24 cellular contexts compared by ENCODE assay signal in genomic region chr11:689630-690029, GRCh38. TPM values are rescaled to one million over a fixed set of nuclear protein-coding genes. Genes with fewer than 3 reads are reported as not detected.
A peak's percentile ranks its signal among the peaks of the same experiment; 100 is the strongest.
DNase-seq lines count a peak whose midpoint lies in the region; ATAC-seq, FAIRE-seq and TF ChIP-seq lines count a peak whose summit lies in the region.
"Had no signal": no experiment of that assay in that cellular context is flagged by ENCODE, and none has a peak within 500 bp of the region (broad histone marks: within the 10 kb centered on the region; RNA-seq: fewer than 3 reads in every experiment).

No MANE protein-coding gene starts in this region.

- TF ChIP-seq EP300 in esophagus muscularis mucosa (IDR thresholded peaks at IDR 0.05), result no peak

- H3K36me3 ChIP-seq in kidney (ENCODE audit: control insufficient read depth in 1 of 2, insufficient read depth in 2 of 2, low read length in 2 of 2), result peaks cover 15 to 23% of the 10 kb centered on the region in 2 donors
- H3K36me3 ChIP-seq in esophagus muscularis mucosa, result peaks cover 28 to 58% (median 54%) of the 10 kb centered on the region in 4 donors

- H3K9me3 ChIP-seq in kidney (ENCODE audit: control insufficient read depth in 1 of 2, low read length in 2 of 2) (no peaks in the 10 kb centered on the region), esophagus muscularis mucosa (no peaks in the 10 kb centered on the region)
- H3K9me3 ChIP-seq: Caco-2 had no signal

- DNase-seq in HL-60 (ENCODE audit: low read depth in 1 of 2, low spot score in 1 of 2), result no peak
- DNase-seq in astrocyte of the spinal cord (ENCODE audit: low read depth, low spot score), result peak; percentile 73
- DNase-seq in kidney, result peak; percentile 86
- peak; percentile 47 for DNase-seq in renal cortical epithelial cell (ENCODE audit: low read depth)
- DNase-seq in esophagus muscularis mucosa (ENCODE audit: extremely low spot score), result no peak
- no peak for DNase-seq in HTR-8/SVneo (ENCODE audit: insufficient read length, low spot score)
- DNase-seq: activated CD4-positive, alpha-beta T cell treated with anti-CD3 and anti-CD28 coated beads, Interleukin-2, amount 50 U/mL, for 48 hours; activated T-cell treated with anti-CD3 and anti-CD28 coated beads for 4 hours; amniotic stem cell; Caco-2; cerebellar nuclear complex; effector memory CD4-positive, alpha-beta T cell; H7; Karpas-422; NCI-H1092; NCI-H2081; NCI-H446; occipital lobe; WERI-Rb-1 had no signal

- H3K27me3 ChIP-seq in HL-60 (ENCODE audit: insufficient read depth, poor library complexity, severe bottlenecking) (no peaks in the 10 kb centered on the region), esophagus muscularis mucosa (no peaks in the 10 kb centered on the region)

- H3K27ac ChIP-seq in HL-60 (replicated peaks) (peak overlapping the region; percentile 51), kidney (ENCODE audit: low read depth in 2 of 2, low read length in 2 of 2) (no peak overlapping the region), esophagus muscularis mucosa (replicated peaks in 1 of 4) (no peak overlapping the region)
- H3K27ac ChIP-seq: WERI-Rb-1 had no signal

- intact Hi-C loops in kidney (cut with DNase I) (no loop called here), esophagus muscularis mucosa (cut with DNase I) (no loop called here)

- H3K4me3 ChIP-seq in HL-60 (replicated peaks; ENCODE audit: insufficient read depth, low read length) (no peak overlapping the region), astrocyte of the spinal cord (ENCODE audit: low read depth, low read length) (no peak overlapping the region), kidney (ENCODE audit: low read length in 2 of 2) (no peak overlapping the region), esophagus muscularis mucosa (no peak overlapping the region)

- no peak for ATAC-seq in GM21367 (IDR thresholded peaks at IDR 0.05; ENCODE audit: unreplicated experiment)
- ATAC-seq: sciatic nerve had no signal

- TF ChIP-seq CTCF in HL-60 (IDR thresholded peaks at IDR 0.05; ENCODE audit: insufficient read depth, low read length) (no peak), astrocyte of the spinal cord (IDR thresholded peaks at IDR 0.05; ENCODE audit: low read depth, low read length) (no peak), kidney (IDR thresholded peaks at IDR 0.05; ENCODE audit: borderline replicate concordance, extremely low read depth, insufficient read depth) (no peak), esophagus muscularis mucosa (IDR thresholded peaks at IDR 0.05) (no peak)

- in situ Hi-C loops in astrocyte of the spinal cord (cut with HindIII; ENCODE audit: low sequenced_read_pairs), result no loop called here

- H3K4me1 ChIP-seq in kidney (ENCODE audit: control insufficient read depth in 1 of 2, insufficient read depth in 1 of 2, low read depth in 1 of 2, low read length in 2 of 2), result peaks cover 0 to 13% of the 10 kb centered on the region in 2 donors
- peaks cover 16 to 19% (median 17%) of the 10 kb centered on the region in 4 donors for H3K4me1 ChIP-seq in esophagus muscularis mucosa

- FAIRE-seq in kidney (lab: Jason Lieb, UNC) (no peak), HTR-8/SVneo (lab: Jason Lieb, UNC) (no peak)

- 86% methylated on average over 5 of the region's 7 CpGs for WGBS in esophagus muscularis mucosa

- TF ChIP-seq POLR2A in esophagus muscularis mucosa (IDR thresholded peaks at IDR 0.05; ENCODE audit: low read depth), result no peak

- H3K9ac ChIP-seq in kidney (ENCODE audit: low read length in 2 of 2), result no peak overlapping the region

RNA-seq across cellular contexts. Expression of gene DEAF1, which starts 5.4 kb away (rescaled TPM):
- total RNA-seq in kidney (54.5 TPM), renal cortical epithelial cell (27.6 and 62.7 TPM in 2 replicates), esophagus muscularis mucosa (10 to 100 TPM; 24.9 to 57.1 (median 39.4) TPM)
- polyA plus RNA-seq in kidney (ENCODE audit: insufficient read depth, low read depth, low replicate concordance), result 30.2 TPM

RNA-seq across cellular contexts. Expression of gene TMEM80, which starts 6.0 kb away (rescaled TPM):
- total RNA-seq in kidney (38.6 TPM), renal cortical epithelial cell (3.6 and 7.7 TPM in 2 replicates), esophagus muscularis mucosa (10 to 100 TPM; 27.4 to 55.2 (median 39.6) TPM)
- polyA plus RNA-seq in kidney (ENCODE audit: insufficient read depth, low read depth, low replicate concordance), result 36.2 TPM

RNA-seq across cellular contexts. Expression of gene EPS8L2, which starts 16.4 kb away (rescaled TPM):
- 287 TPM for total RNA-seq in kidney
- polyA plus RNA-seq in kidney (ENCODE audit: insufficient read depth, low read depth, low replicate concordance), result 199 TPM
- total RNA-seq in renal cortical epithelial cell, result 235 and 376 TPM in 2 replicates
- 10 to 100 TPM in 3 of 4 donors, 1 to 10 TPM in 1; 5.6 to 31.6 (median 24.9) TPM for total RNA-seq in esophagus muscularis mucosa

RNA-seq across cellular contexts. Expression of gene DRD4, which starts 52.6 kb away (rescaled TPM):
- total RNA-seq in kidney, result 1.1 TPM
- polyA plus RNA-seq in kidney (ENCODE audit: insufficient read depth, low read depth, low replicate concordance), result 0.47 TPM
- total RNA-seq in renal cortical epithelial cell, result 0.10 TPM in 1 of 2 replicates, not detected in the other
- total RNA-seq in esophagus muscularis mucosa, result 1 to 10 TPM in 1 of 4 donors, under 1 TPM in 2, not detected in 1; 0.26 to 1.1 (median 0.42) TPM
- total RNA-seq: liver, temporal lobe had no signal
- polyA plus RNA-seq: fibroblast of lung, liver had no signal

RNA-seq across cellular contexts. Expression of gene TALDO1, which starts 57.6 kb away (rescaled TPM):
- total RNA-seq in kidney (175 TPM), renal cortical epithelial cell (188 and 419 TPM in 2 replicates), esophagus muscularis mucosa (100 to 1,000 TPM; 168 to 231 (median 186) TPM)
- polyA plus RNA-seq in kidney (ENCODE audit: insufficient read depth, low read depth, low replicate concordance), result 312 TPM

Comparison
In these comparisons a context has a peak if more than half of its experiments do, and no peak if none do; other contexts are left out.
1. DNase-seq: peak in astrocyte of the spinal cord (single experiment), kidney (single experiment) and renal cortical epithelial cell (single experiment); none in HL-60 (0 of 2), esophagus muscularis mucosa (single experiment) and HTR-8/SVneo (single experiment).